8 cellular contexts compared by ENCODE assay signal in the genomic region with DNA sequence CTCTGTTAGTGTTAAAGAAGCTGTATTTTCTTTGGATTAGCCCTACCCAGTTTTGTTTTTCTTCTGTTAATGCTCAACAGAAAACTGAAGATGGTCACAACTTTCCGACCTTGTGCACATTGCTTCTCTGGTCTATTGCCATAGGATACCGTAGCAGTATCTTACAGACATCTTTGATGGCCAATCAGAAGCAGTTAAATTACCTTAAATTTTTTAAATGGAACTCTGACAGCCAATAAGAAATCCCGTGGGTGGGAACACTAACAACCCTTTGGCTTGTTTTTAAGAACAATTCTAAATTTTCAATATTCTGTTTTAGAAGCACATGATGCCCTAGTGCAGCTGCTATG. TPM values are rescaled to one million over a fixed set of nuclear protein-coding genes. Genes with fewer than 3 reads are reported as not detected.
A peak's percentile ranks its signal among the peaks of the same experiment; 100 is the strongest.
DNase-seq lines count a peak whose midpoint lies in the region; ATAC-seq, FAIRE-seq and TF ChIP-seq lines count a peak whose summit lies in the region.

No MANE protein-coding gene starts in this region.

- intact Hi-C loops in activated T-helper 2 cell treated with anti-CD3 and anti-CD28 coated beads, Interferon-gamma antibody, Interleukin-2, Interleukin-4, amounts not matched to agents 10 μg/mL and 5 μg/mL and 100 μg/mL, durations not matched to agents 14 hours and 24 hours and 36 hours (cut with micrococcal nuclease): loop anchor here (1.0 to 5.0 kb wide), 3 partner anchors 8 to 34 kb away; no protein-coding TSS in a partner anchor
- intact Hi-C loops in psoas muscle (cut with DNase I): loop anchor here in 1 of 2 donors (2.0 kb wide), 1 partner anchor 16 kb away; no protein-coding TSS in a partner anchor

- peak overlapping the region; percentile 67 for H3K4me3 ChIP-seq in cardiac muscle cell
- H3K4me3 ChIP-seq in psoas muscle: peak overlapping the region; percentile 75

- H3K27me3 Mint-ChIP-seq in activated T-helper 2 cell treated with anti-CD3 and anti-CD28 coated beads, Interferon-gamma antibody, Interleukin-2, Interleukin-4, amounts not matched to agents 10 μg/mL and 5 μg/mL and 100 μg/mL, durations not matched to agents 14 hours and 24 hours and 36 hours (ENCODE audit: low read depth): no peaks in the 10 kb centered on the region

- no peaks in the 10 kb centered on the region for H3K9me3 Mint-ChIP-seq in activated T-helper 2 cell treated with anti-CD3 and anti-CD28 coated beads, Interferon-gamma antibody, Interleukin-2, Interleukin-4, amounts not matched to agents 10 μg/mL and 5 μg/mL and 100 μg/mL, durations not matched to agents 14 hours and 24 hours and 36 hours

- H3K4me3 Mint-ChIP-seq in activated T-helper 2 cell treated with anti-CD3 and anti-CD28 coated beads, Interferon-gamma antibody, Interleukin-2, Interleukin-4, amounts not matched to agents 10 μg/mL and 5 μg/mL and 100 μg/mL, durations not matched to agents 14 hours and 24 hours and 36 hours (ENCODE audit: low read depth): peak overlapping the region; percentile 89

- DNase-seq in NCI-H146 treated with DMSO at 0.1 percent for 48 hours (lab: John Stamatoyannopoulos, UW; ENCODE audit: unreplicated experiment) (peak; percentile 47), cardiac muscle cell (ENCODE audit: low read depth in 1 of 2, low spot score in 1 of 2) (peak; percentile 87 to 91), psoas muscle (no peak), T-helper 9 cell (no peak)
- DNase-seq in activated T-helper 2 cell treated with anti-CD3 and anti-CD28 coated beads, Interferon-gamma antibody, Interleukin-2, Interleukin-4, amounts not matched to agents 10 μg/mL and 5 μg/mL and 100 μg/mL, durations not matched to agents 14 hours and 24 hours and 36 hours (ENCODE audit: low spot score): no peak

- no peaks in the 10 kb centered on the region for H3K36me3 ChIP-seq in cardiac muscle cell
- peaks cover 0 to 3% of the 10 kb centered on the region in 2 donors for H3K36me3 ChIP-seq in psoas muscle (ENCODE audit: insufficient read depth in 1 of 2, low read depth in 1 of 2)

- TF ChIP-seq CTCF in cardiac muscle cell (IDR thresholded peaks at IDR 0.05; ENCODE audit: low read depth, low read length) (no peak), psoas muscle (IDR thresholded peaks at IDR 0.05) (no peak)

- H3K4me1 ChIP-seq in cardiac muscle cell (ENCODE audit: low read depth) (peaks cover 35% of the 10 kb centered on the region), psoas muscle (peaks cover 62% of the 10 kb centered on the region)

- H3K36me3 Mint-ChIP-seq in activated T-helper 2 cell treated with anti-CD3 and anti-CD28 coated beads, Interferon-gamma antibody, Interleukin-2, Interleukin-4, amounts not matched to agents 10 μg/mL and 5 μg/mL and 100 μg/mL, durations not matched to agents 14 hours and 24 hours and 36 hours (ENCODE audit: low read depth): peaks cover 26% of the 10 kb centered on the region

- H3K27me3 ChIP-seq in cardiac muscle cell: no peaks in the 10 kb centered on the region
- no peaks in the 10 kb centered on the region for H3K27me3 ChIP-seq in psoas muscle (ENCODE audit: insufficient read depth in 3 of 3, low read length in 2 of 3)

- FAIRE-seq in A204.1 (lab: Jason Lieb, UNC): peak; percentile 47

- peaks cover 56% of the 10 kb centered on the region for H3K4me1 Mint-ChIP-seq in activated T-helper 2 cell treated with anti-CD3 and anti-CD28 coated beads, Interferon-gamma antibody, Interleukin-2, Interleukin-4, amounts not matched to agents 10 μg/mL and 5 μg/mL and 100 μg/mL, durations not matched to agents 14 hours and 24 hours and 36 hours (ENCODE audit: low read depth)

- H3K9me3 ChIP-seq in cardiac muscle cell (ENCODE audit: low read depth): no peaks in the 10 kb centered on the region
- H3K9me3 ChIP-seq in psoas muscle: no peaks in the 10 kb centered on the region

- ATAC-seq in GM18499 (IDR thresholded peaks at IDR 0.05; ENCODE audit: insufficient read depth, unreplicated experiment) (peak; percentile 58), HG02798 (IDR thresholded peaks at IDR 0.05; ENCODE audit: poor library complexity, unreplicated experiment) (peak; percentile 77), psoas muscle (peak; percentile 59 to 71 (median 63))

- 1 to 4% (median 2%) methylated on average over 3 of the region's 3 CpGs for WGBS in psoas muscle, 3 donors

- H3K27ac ChIP-seq in cardiac muscle cell (peak overlapping the region; percentile 99), psoas muscle (peak overlapping the region; percentile 81)

- peak overlapping the region; percentile 93 for H3K27ac Mint-ChIP-seq in activated T-helper 2 cell treated with anti-CD3 and anti-CD28 coated beads, Interferon-gamma antibody, Interleukin-2, Interleukin-4, amounts not matched to agents 10 μg/mL and 5 μg/mL and 100 μg/mL, durations not matched to agents 14 hours and 24 hours and 36 hours

RNA-seq across cellular contexts. Expression of gene NFYC, which starts 17.2 kb away (rescaled TPM):
- 66.0 and 68.4 TPM in 2 replicates for total RNA-seq in activated T-helper 2 cell treated with anti-CD3 and anti-CD28 coated beads, Interferon-gamma antibody, Interleukin-2, Interleukin-4, amounts not matched to agents 10 μg/mL and 5 μg/mL and 100 μg/mL, durations not matched to agents 14 hours and 24 hours and 36 hours
- total RNA-seq in cardiac muscle cell: 124 and 130 TPM in 2 replicates
- polyA plus RNA-seq in cardiac muscle cell: 143 and 149 TPM in 2 replicates
- 10 to 100 TPM; 45.8 to 67.8 (median 61.1) TPM for total RNA-seq in psoas muscle
- polyA plus RNA-seq in psoas muscle: 10 to 100 TPM; 52.0 to 69.0 (median 58.6) TPM

RNA-seq across cellular contexts. Expression of gene RIMS3, which starts 43.2 kb away (rescaled TPM):
- 2.5 and 2.9 TPM in 2 replicates for total RNA-seq in activated T-helper 2 cell treated with anti-CD3 and anti-CD28 coated beads, Interferon-gamma antibody, Interleukin-2, Interleukin-4, amounts not matched to agents 10 μg/mL and 5 μg/mL and 100 μg/mL, durations not matched to agents 14 hours and 24 hours and 36 hours
- total RNA-seq in cardiac muscle cell (33.0 and 39.3 TPM in 2 replicates), psoas muscle (under 1 TPM; 0.15 to 0.42 (median 0.35) TPM)
- polyA plus RNA-seq in cardiac muscle cell (29.1 and 29.7 TPM in 2 replicates), psoas muscle (under 1 TPM; 0.07 to 0.31 (median 0.16) TPM)

Comparison
In these comparisons a context has a peak if more than half of its experiments do, and no peak if none do; other contexts are left out.
1. DNase-seq: peak in NCI-H146 treated with DMSO at 0.1 percent for 48 hours (single experiment) and cardiac muscle cell (2 of 2); none in activated T-helper 2 cell treated with anti-CD3 and anti-CD28 coated beads, Interferon-gamma antibody, Interleukin-2, Interleukin-4, amounts not matched to agents 10 μg/mL and 5 μg/mL and 100 μg/mL, durations not matched to agents 14 hours and 24 hours and 36 hours (single experiment), psoas muscle (0 of 2) and T-helper 9 cell (single experiment).
2. Peak in every context shown above with its lines, with median percentiles within 50 percentile points of each other: ATAC-seq.